23 cellular contexts compared by ENCODE assay signal in genomic region chr11:76880314-76880713, GRCh38. TPM values are rescaled to one million over a fixed set of nuclear protein-coding genes. Genes with fewer than 3 reads are reported as not detected.
DNase-seq lines count a peak whose midpoint lies in the region; ATAC-seq, FAIRE-seq and TF ChIP-seq lines count a peak whose summit lies in the region.
"Had no signal": no experiment of that assay in that cellular context is flagged by ENCODE, and none has a peak within 500 bp of the region (broad histone marks: within the 10 kb centered on the region; RNA-seq: fewer than 3 reads in every experiment).

No MANE protein-coding gene starts in this region.

- CTCF ChIA-PET in K562 (lab: Yijun Ruan, JAX; ENCODE audit: low intra/inter-chr PET ratio): no interaction called here

- POLR2A ChIA-PET in K562 (lab: Yijun Ruan, JAX): no interaction called here
- POLR2A ChIA-PET in naive thymus-derived CD8-positive, alpha-beta T cell (lab: Charles Lee): no interaction called here

- H3K4me3 ChIP-seq in K562 (no peak overlapping the region), psoas muscle (peak overlapping the region; percentile 13), SJCRH30 (no peak overlapping the region)
- H3K4me3 ChIP-seq: left ventricle myocardium inferior, MG63, neural progenitor cell, prostate gland, skin epidermis had no signal

- DNase-seq in AG20443 (ENCODE audit: low spot score): peak; percentile 14
- DNase-seq in K562 (ENCODE audit: extremely low read depth in 1 of 4, low spot score in 3 of 4): no peak
- DNase-seq in globus pallidus (ENCODE audit: low spot score): peak; percentile 89
- no peak for DNase-seq in psoas muscle
- DNase-seq in naive thymus-derived CD8-positive, alpha-beta T cell: no peak
- no peak for DNase-seq in SJCRH30
- DNase-seq in NCI-H1048 (lab: John Stamatoyannopoulos, UW): no peak
- DNase-seq: activated CD4-positive, alpha-beta T cell treated with anti-CD3 and anti-CD28 coated beads, Interleukin-2, amount 50 U/mL, for 4 hours; activated naive CD4-positive, alpha-beta T cell treated with anti-CD3 and anti-CD28 coated beads, Interleukin-2, amount 50 U/mL, for 16 hours; left ventricle myocardium inferior; MG63; NCI-H1436; NCI-H446; OCI-M1; T-helper 9 cell; WERI-Rb-1 had no signal

- no peak for TF ChIP-seq CTCF in K562 (IDR thresholded peaks at IDR 0.05 in 2 of 3, conservative IDR thresholded peaks at IDR 0.05 in 1 of 3; ENCODE audit: insufficient read depth in 2 of 3, low read depth in 1 of 3, low read length in 3 of 3)
- TF ChIP-seq CTCF in psoas muscle (IDR thresholded peaks at IDR 0.05): peak; percentile 29

- no peaks in the 10 kb centered on the region for H3K9me1 ChIP-seq in K562 (ENCODE audit: control insufficient read depth, insufficient read depth, low read length)

- no peak overlapping the region for H2AFZ ChIP-seq in K562 (ENCODE audit: low read depth, low read length)
- H2AFZ ChIP-seq: neural progenitor cell had no signal

- peaks cover 6% of the 10 kb centered on the region; the same call in 2 of the 3 replicates for H3K79me2 ChIP-seq in K562 (ENCODE audit: control insufficient read depth, insufficient read depth, low read length)

- H3K36me3 ChIP-seq in K562 (ENCODE audit: control insufficient read depth, insufficient read depth, low read length): no peaks in the 10 kb centered on the region
- no peaks in the 10 kb centered on the region for H3K36me3 ChIP-seq in psoas muscle (ENCODE audit: insufficient read depth in 1 of 2, low read depth in 1 of 2)
- H3K36me3 ChIP-seq in SJCRH30: no peaks in the 10 kb centered on the region
- H3K36me3 ChIP-seq: left ventricle myocardium inferior, MG63, neural progenitor cell, prostate gland, WERI-Rb-1 had no signal

- H3K9me3 ChIP-seq in K562 (replicated peaks; ENCODE audit: control insufficient read depth, insufficient read depth, low read depth, low read length): no peaks in the 10 kb centered on the region
- H3K9me3 ChIP-seq in psoas muscle: no peaks in the 10 kb centered on the region
- H3K9me3 ChIP-seq in SJCRH30 (replicated peaks): no peaks in the 10 kb centered on the region
- H3K9me3 ChIP-seq: left ventricle myocardium inferior, MG63, prostate gland had no signal

- TF ChIP-seq EP300 in K562 (IDR thresholded peaks at IDR 0.05; ENCODE audit: low read length): no peak

- BruUV-seq in K562 (replicated peaks; lab: Mats Ljungman, UMichigan): no TSS peak

- ATAC-seq in K562 (no peak), psoas muscle (peak in 1 of 4 donors; percentile 61), HG03175 (IDR thresholded peaks at IDR 0.05; ENCODE audit: unreplicated experiment) (no peak)
- ATAC-seq in naive thymus-derived CD8-positive, alpha-beta T cell: no peak

- H3K36me3 Mint-ChIP-seq in naive thymus-derived CD8-positive, alpha-beta T cell: peaks cover 0 to 22% (median 21%) of the 10 kb centered on the region in 3 donors
- H3K36me3 Mint-ChIP-seq: neural progenitor cell had no signal

- no peaks in the 10 kb centered on the region for H4K20me1 ChIP-seq in K562 (replicated peaks; ENCODE audit: control insufficient read depth, insufficient read depth, low read length)

- no peaks in the 10 kb centered on the region for H3K9me3 Mint-ChIP-seq in naive thymus-derived CD8-positive, alpha-beta T cell
- H3K9me3 Mint-ChIP-seq: activated T-helper 1 cell treated with anti-CD3 and anti-CD28 coated beads, Interleukin-12 subunit alpha, Interleukin-12 subunit beta, Interleukin-2, Interleukin-4 antibody, amounts not matched to agents 30 ng/mL and 10 ng/mL and 1 ng/mL, durations not matched to agents 14 hours and 24 hours and 36 hours; neural progenitor cell had no signal

- no peak for TF ChIP-seq POLR2A in K562 (conservative IDR thresholded peaks at IDR 0.05)

- H3K27ac ChIP-seq in K562 (ENCODE audit: extremely low read depth, low read depth, low read length): no peak overlapping the region
- H3K27ac ChIP-seq in psoas muscle: no peak overlapping the region
- H3K27ac ChIP-seq in SJCRH30: no peak overlapping the region
- H3K27ac ChIP-seq: epithelial cell of prostate, left ventricle myocardium inferior, neural progenitor cell, prostate gland, skin epidermis, WERI-Rb-1 had no signal

- no peak overlapping the region for H3K4me2 ChIP-seq in K562 (ENCODE audit: insufficient read depth, low read length)
- H3K4me2 ChIP-seq: neural progenitor cell had no signal

- in situ Hi-C loops in K562 (cut with MboI): no loop called here

- H3K27ac Mint-ChIP-seq in naive thymus-derived CD8-positive, alpha-beta T cell: no peak overlapping the region
- H3K27ac Mint-ChIP-seq: activated T-helper 1 cell treated with anti-CD3 and anti-CD28 coated beads, Interleukin-12 subunit alpha, Interleukin-12 subunit beta, Interleukin-2, Interleukin-4 antibody, amounts not matched to agents 30 ng/mL and 10 ng/mL and 1 ng/mL, durations not matched to agents 14 hours and 24 hours and 36 hours; neural progenitor cell had no signal

- no peak for TF ChIP-seq RAD21 in K562 (CRISPR knock-in tag; conservative IDR thresholded peaks at IDR 0.05 in 1 of 2, IDR thresholded peaks at IDR 0.05 in 1 of 2)

- intact Hi-C loops in K562 (cut with micrococcal nuclease): no loop called here
- intact Hi-C loops in psoas muscle (cut with DNase I): no loop called here

- no peaks in the 10 kb centered on the region for H3K27me3 Mint-ChIP-seq in naive thymus-derived CD8-positive, alpha-beta T cell

- H3K4me3 Mint-ChIP-seq in naive thymus-derived CD8-positive, alpha-beta T cell: no peak overlapping the region
- H3K4me3 Mint-ChIP-seq: activated T-helper 1 cell treated with anti-CD3 and anti-CD28 coated beads, Interleukin-12 subunit alpha, Interleukin-12 subunit beta, Interleukin-2, Interleukin-4 antibody, amounts not matched to agents 30 ng/mL and 10 ng/mL and 1 ng/mL, durations not matched to agents 14 hours and 24 hours and 36 hours; neural progenitor cell had no signal

- H3K4me1 ChIP-seq in K562 (replicated peaks in 1 of 2; ENCODE audit: control insufficient read depth in 2 of 2, insufficient read depth in 2 of 2, low read length in 2 of 2): peaks cover under 1 to 4% of the 10 kb centered on the region in 2 experiments; a peak in 3 of 5 replicates
- peaks cover 8% of the 10 kb centered on the region for H3K4me1 ChIP-seq in psoas muscle
- no peaks in the 10 kb centered on the region for H3K4me1 ChIP-seq in SJCRH30
- H3K4me1 ChIP-seq: neural progenitor cell, prostate gland had no signal

- peaks cover 0 to 12% (median 4%) of the 10 kb centered on the region in 4 donors for H3K4me1 Mint-ChIP-seq in naive thymus-derived CD8-positive, alpha-beta T cell
- H3K4me1 Mint-ChIP-seq: neural progenitor cell had no signal

- FAIRE-seq in K562 (lab: Jason Lieb, UNC): peak; percentile 29
- FAIRE-seq: D721Med had no signal

- no peaks in the 10 kb centered on the region for H3K27me3 ChIP-seq in K562 (ENCODE audit: control insufficient read depth in 2 of 2, insufficient read depth in 2 of 2, low read length in 2 of 2)
- H3K27me3 ChIP-seq in psoas muscle (ENCODE audit: insufficient read depth in 3 of 3, low read length in 2 of 3): no peaks in the 10 kb centered on the region
- H3K27me3 ChIP-seq in SJCRH30: no peaks in the 10 kb centered on the region
- H3K27me3 ChIP-seq: MG63, neural progenitor cell had no signal

- H3K9ac ChIP-seq in K562 (ENCODE audit: insufficient read depth in 1 of 2, low read depth in 2 of 2, low read length in 2 of 2): no peak overlapping the region
- H3K9ac ChIP-seq: neural progenitor cell had no signal

- 76% methylated on average over 2 of the region's 2 CpGs for WGBS in K562 (ENCODE audit: insufficient coverage, low coverage, missing lambda C conversion rate)
- 37 to 56% (median 49%) methylated on average over 2 of the region's 2 CpGs for WGBS in psoas muscle, 3 donors

TF ChIP-seq in K562, 482 proteins besides CTCF, POLR2A, EP300 and RAD21 (continues in another document):
- TF ChIP-seq PRMT5 (CRISPR knock-in tag; IDR thresholded peaks at IDR 0.05) (no peak), YY1 (IDR thresholded peaks at IDR 0.05; ENCODE audit: borderline replicate concordance in 1 of 3, control insufficient read depth in 1 of 3, extremely low read depth in 1 of 3, insufficient read depth in 3 of 3, insufficient read length in 1 of 3, insufficient replicate concordance in 2 of 3, low read depth in 1 of 3, low read length in 2 of 3) (no peak), RHOXF2B (CRISPR knock-in tag; conservative IDR thresholded peaks at IDR 0.05) (no peak), ZNF347 (CRISPR knock-in tag; IDR thresholded peaks at IDR 0.05; ENCODE audit: low read depth) (no peak)

RNA-seq across cellular contexts. Expression of gene ACER3, which starts 19.6 kb away (rescaled TPM):
- total RNA-seq in K562 (2011; cell fraction: chromatin; rRNA removed; ENCODE audit: low replicate concordance): 28.7 and 32.1 TPM in 2 replicates
- 16.7 and 18.3 TPM in 2 replicates for total RNA-seq in K562 (2011; cell fraction: nucleolus; rRNA removed)
- 17.2 and 24.5 TPM in 2 replicates for total RNA-seq in K562 (2011; cell fraction: nucleoplasm; rRNA removed)
- 5.6 and 7.5 TPM in 2 replicates for total RNA-seq in K562 (2014; rRNA removed)
- total RNA-seq in K562 (2014; rRNA removed; fragmentation: Illumina TruSeq; extraction: Trizol): 9.5 and 13.3 TPM in 2 replicates
- 8.6 and 10.3 TPM in 2 replicates for total RNA-seq in K562 (2015; rRNA removed; fragmentation: Illumina TruSeq; extraction: Trizol)
- 10.5 and 13.1 TPM in 2 replicates for total RNA-seq in K562 (2021)
- polyA plus RNA-seq in K562 (2011; rRNA removed): 18.7 and 23.8 TPM in 2 replicates
- 6.5 and 9.3 TPM in 2 replicates for polyA plus RNA-seq in K562 (2011; cell fraction: cytosol; rRNA removed)
- polyA plus RNA-seq in K562 (2011; cell fraction: nucleus; rRNA removed): 11.8 and 12.2 TPM in 2 replicates
- 6.9 and 7.1 TPM in 2 replicates for polyA plus RNA-seq in K562 (2012)
- polyA plus RNA-seq in K562 (2014; fragmentation: Illumina TruSeq; extraction: Trizol): 8.2 and 11.3 TPM in 2 replicates
- polyA plus RNA-seq in K562 (2014; fragmentation: Nextera tagmentation; extraction: Ambion mirVana): 1 to 10 TPM; 2.0 to 3.0 TPM
- 6.1 and 6.2 TPM in 2 replicates for polyA plus RNA-seq in K562 (2014; rRNA removed)
- 21.6 and 23.6 TPM in 2 replicates for polyA minus RNA-seq in K562 (2011; rRNA and poly(A)+ RNA removed)
- polyA minus RNA-seq in K562 (2011; cell fraction: cytosol; rRNA and poly(A)+ RNA removed): 5.0 and 5.7 TPM in 2 replicates
- 14.5 and 14.7 TPM in 2 replicates for polyA minus RNA-seq in K562 (2011; cell fraction: nucleus; rRNA and poly(A)+ RNA removed)
- 1 to 10 TPM; 3.4 to 6.3 (median 5.4) TPM for total RNA-seq in psoas muscle
- polyA plus RNA-seq in psoas muscle: 1 to 10 TPM in 2 of 3 donors, under 1 TPM in 1; 0.76 to 2.4 (median 1.1) TPM
- 1 to 10 TPM; 6.4 to 7.8 TPM for total RNA-seq in naive thymus-derived CD8-positive, alpha-beta T cell
- polyA plus RNA-seq in naive thymus-derived CD8-positive, alpha-beta T cell: 1 to 10 TPM; 3.1 to 6.3 (median 3.5) TPM
- total RNA-seq in SJCRH30 (2014; rRNA removed; shearing (Covaris generic)): 17.3 and 22.1 TPM in 2 replicates

Comparison
In these comparisons a context has a peak if more than half of its experiments do, and no peak if none do; other contexts are left out.
1. DNase-seq: peak in AG20443 (single experiment) and globus pallidus (single experiment); none in K562 (0 of 4), psoas muscle (0 of 2), naive thymus-derived CD8-positive, alpha-beta T cell (0 of 10), SJCRH30 (0 of 2) and NCI-H1048 (single experiment).